In genomic region chr2:65265090-65266045, GRCh38 we compare ENCODE assay signal across 8 cellular contexts. TPM values are rescaled to one million over a fixed set of nuclear protein-coding genes. Genes with fewer than 3 reads are reported as not detected.
DNase-seq lines count a peak whose midpoint lies in the region; ATAC-seq and TF ChIP-seq lines count a peak whose summit lies in the region.

No MANE protein-coding gene starts in this region.

- H3K27me3 ChIP-seq in A673 (replicated peaks; ENCODE audit: insufficient read depth, low read depth, low read length, poor library complexity) = no peaks in the 10 kb centered on the region
- no peaks in the 10 kb centered on the region for H3K27me3 ChIP-seq in GM06990 (replicated peaks; ENCODE audit: control insufficient read depth, insufficient read depth, low read length)
- H3K27me3 ChIP-seq in WERI-Rb-1 (ENCODE audit: insufficient read depth, low read depth, severe bottlenecking) = no peaks in the 10 kb centered on the region

- H3K27ac Mint-ChIP-seq in osteocyte (ENCODE audit: unreplicated experiment) = no peak overlapping the region

- H3K27me3 Mint-ChIP-seq in osteocyte (ENCODE audit: unreplicated experiment) = no peaks in the 10 kb centered on the region

- no TSS peak for BruUV-seq in A673 (replicated peaks; lab: Mats Ljungman, UMichigan)

- H3K9me3 Mint-ChIP-seq in osteocyte (ENCODE audit: unreplicated experiment) = no peaks in the 10 kb centered on the region

- DNase-seq in A673 (ENCODE audit: low spot score) (peak; percentile 84), GM06990 (ENCODE audit: extremely low read depth, insufficient read length) (peak; percentile 32), NCI-H2029 (lab: John Stamatoyannopoulos, UW) (peak; percentile 59), WERI-Rb-1 (peak; percentile 39), glomerular endothelial cell (ENCODE audit: extremely low read depth, low read depth, low spot score) (peak; percentile 68), osteocyte (ENCODE audit: extremely low spot score, unreplicated experiment) (no peak)
- no peak for DNase-seq in activated T-cell treated with anti-CD3 and anti-CD28 coated beads, Interleukin-2, amount 50 U/mL, for 48 hours

- POLR2A ChIA-PET in A673 (lab: Charles Lee; ENCODE audit: low non-redundant PET) = no interaction called here

- H3K36me3 ChIP-seq in A673 (ENCODE audit: insufficient read depth, low read length, poor library complexity, severe bottlenecking) = peaks cover 25% of the 10 kb centered on the region
- peaks cover 7% of the 10 kb centered on the region for H3K36me3 ChIP-seq in GM06990 (ENCODE audit: control insufficient read depth, insufficient read depth, low read length)
- H3K36me3 ChIP-seq in WERI-Rb-1 = peaks cover 49% of the 10 kb centered on the region

- H3K4me1 Mint-ChIP-seq in osteocyte (ENCODE audit: unreplicated experiment) = peaks cover 37% of the 10 kb centered on the region

- TF ChIP-seq CTCF in A673 (conservative IDR thresholded peaks at IDR 0.05; ENCODE audit: low read depth, low read length) = peak; percentile 85
- peak; percentile 55 for TF ChIP-seq CTCF in GM06990 (IDR thresholded peaks at IDR 0.05; ENCODE audit: insufficient read depth, low read length, poor library complexity, severe bottlenecking)
- peak; percentile 57 for TF ChIP-seq CTCF in WERI-Rb-1 (IDR thresholded peaks at IDR 0.05; ENCODE audit: low read depth, low read length)
- peak; percentile 83 for TF ChIP-seq CTCF in osteocyte (IDR thresholded peaks at IDR 0.05)

- CTCF ChIA-PET in A673 (lab: Charles Lee) = interaction anchor here (0.7 to 1.6 kb wide), 7 partner anchors 10 to 481 kb away, joined by 3 to 10 read pairs (median 5); no protein-coding TSS in a partner anchor

- no peak overlapping the region for H3K4me3 Mint-ChIP-seq in osteocyte (ENCODE audit: unreplicated experiment)

- H3K9me3 ChIP-seq in A673 (ENCODE audit: low read depth, low read length, poor library complexity, severe bottlenecking) (no peaks in the 10 kb centered on the region), WERI-Rb-1 (ENCODE audit: severe bottlenecking) (no peaks in the 10 kb centered on the region)

- H3K36me3 Mint-ChIP-seq in osteocyte (ENCODE audit: unreplicated experiment) = peaks cover 42% of the 10 kb centered on the region

- H3K4me3 ChIP-seq in A673 (ENCODE audit: low read depth, low read length, poor library complexity, severe bottlenecking) = no peak overlapping the region
- H3K4me3 ChIP-seq in GM06990 (replicated peaks; ENCODE audit: low read depth, low read length) = no peak overlapping the region
- H3K4me3 ChIP-seq in WERI-Rb-1 (ENCODE audit: low read depth, low read length) = no peak overlapping the region

- ATAC-seq in HG03342 (IDR thresholded peaks at IDR 0.05; ENCODE audit: unreplicated experiment) = no peak

- H3K27ac ChIP-seq in A673 (ENCODE audit: low read depth, low read length, poor library complexity, severe bottlenecking) = peak overlapping the region; percentile 19
- peak overlapping the region; percentile 56 for H3K27ac ChIP-seq in WERI-Rb-1

- H3K4me1 ChIP-seq in A673 (ENCODE audit: insufficient read depth, low read length, poor library complexity, severe bottlenecking) = peaks cover 27% of the 10 kb centered on the region

- intact Hi-C loops in A673 (cut with micrococcal nuclease; ENCODE audit: unreplicated experiment) = loop anchor here (1.0 to 10.0 kb wide), 4 partner anchors 165 to 308 kb away; no protein-coding TSS in a partner anchor

RNA-seq across cellular contexts. Expression of gene ACTR2, which starts 37.7 kb away (rescaled TPM):
- total RNA-seq in A673 (2021) (235 and 253 TPM in 2 replicates), glomerular endothelial cell (161 and 190 TPM in 2 replicates), osteocyte (277 and 295 TPM in 2 replicates)

Comparison
In these comparisons a context has a peak if more than half of its experiments do, and no peak if none do; other contexts are left out.
1. DNase-seq: peak in A673 (single experiment), GM06990 (single experiment), NCI-H2029 (single experiment), WERI-Rb-1 (single experiment) and glomerular endothelial cell (single experiment); none in osteocyte (single experiment) and activated T-cell treated with anti-CD3 and anti-CD28 coated beads, Interleukin-2, amount 50 U/mL, for 48 hours (0 of 2).
2. Peak in every context shown above with its lines, with median percentiles within 50 percentile points of each other: CTCF ChIP-seq.